In genomic region chr13:42039457-42039945, GRCh38 we compare ENCODE assay signal across 8 cellular contexts. TPM values are rescaled to one million over a fixed set of nuclear protein-coding genes. Genes with fewer than 3 reads are reported as not detected.
DNase-seq lines count a peak whose midpoint lies in the region; ATAC-seq and TF ChIP-seq lines count a peak whose summit lies in the region.

No MANE protein-coding gene starts in this region.

- peaks cover 33% of the 10 kb centered on the region for H3K4me1 Mint-ChIP-seq in stimulated activated naive CD8-positive, alpha-beta T cell treated with anti-CD3 and anti-CD28 coated beads, Interleukin-15, Interleukin-2, amounts not matched to agents 100 ng/mL and 50 ng/mL, for 24 hours (ENCODE audit: low read depth)

- intact Hi-C loops in upper lobe of right lung (cut with DNase I) = no loop called here

- H3K4me3 ChIP-seq in MG63 (peak overlapping the region; percentile 69), lung (peak overlapping the region; percentile 70), upper lobe of right lung (peak overlapping the region; percentile 75)

- H3K27ac ChIP-seq in lung (ENCODE audit: low read depth in 1 of 2, low read length in 1 of 2) = peak overlapping the region; percentile 97 to 99
- H3K27ac ChIP-seq in upper lobe of right lung = peak overlapping the region; percentile 94

- no peak for DNase-seq in stimulated activated naive CD8-positive, alpha-beta T cell treated with anti-CD3 and anti-CD28 coated beads, Interleukin-15, Interleukin-2, amounts not matched to agents 100 U/mL and 50 U/mL, for 24 hours
- DNase-seq in MG63 (no peak), cerebellar cortex (ENCODE audit: low spot score) (peak; percentile 68), lung (ENCODE audit: low spot score) (no peak), upper lobe of right lung (no peak)

- no peaks in the 10 kb centered on the region for H3K36me3 ChIP-seq in MG63
- H3K36me3 ChIP-seq in lung (ENCODE audit: control insufficient read depth in 2 of 2, insufficient read depth in 2 of 2, low read length in 2 of 2) = no peaks in the 10 kb centered on the region
- no peaks in the 10 kb centered on the region for H3K36me3 ChIP-seq in upper lobe of right lung

- peak overlapping the region; percentile 82 for H3K4me3 Mint-ChIP-seq in stimulated activated naive CD8-positive, alpha-beta T cell treated with anti-CD3 and anti-CD28 coated beads, Interleukin-15, Interleukin-2, amounts not matched to agents 100 ng/mL and 50 ng/mL, for 24 hours

- ATAC-seq in stimulated activated naive CD8-positive, alpha-beta T cell treated with anti-CD3 and anti-CD28 coated beads, Interleukin-15, Interleukin-2, amounts not matched to agents 100 U/mL and 50 U/mL, for 24 hours = no peak
- ATAC-seq in lung (ENCODE audit: insufficient read depth, low FRiP score) (no peak), upper lobe of right lung (no peak), GM19324 (IDR thresholded peaks at IDR 0.05; ENCODE audit: low FRiP score, unreplicated experiment) (no peak), HG03025 (IDR thresholded peaks at IDR 0.05; ENCODE audit: low FRiP score, unreplicated experiment) (no peak)

- peaks cover 7% of the 10 kb centered on the region for H3K36me3 Mint-ChIP-seq in stimulated activated naive CD8-positive, alpha-beta T cell treated with anti-CD3 and anti-CD28 coated beads, Interleukin-15, Interleukin-2, amounts not matched to agents 100 ng/mL and 50 ng/mL, for 24 hours (ENCODE audit: low read depth)

- no peaks in the 10 kb centered on the region for H3K27me3 ChIP-seq in MG63
- no peaks in the 10 kb centered on the region for H3K27me3 ChIP-seq in lung (ENCODE audit: control insufficient read depth, insufficient read depth)
- no peaks in the 10 kb centered on the region for H3K27me3 ChIP-seq in upper lobe of right lung

- H3K27ac Mint-ChIP-seq in stimulated activated naive CD8-positive, alpha-beta T cell treated with anti-CD3 and anti-CD28 coated beads, Interleukin-15, Interleukin-2, amounts not matched to agents 100 ng/mL and 50 ng/mL, for 24 hours = peak overlapping the region; percentile 78

- H3K9me3 ChIP-seq in MG63 = peaks cover 22% of the 10 kb centered on the region
- no peaks in the 10 kb centered on the region for H3K9me3 ChIP-seq in lung (ENCODE audit: control insufficient read depth in 2 of 2, insufficient read depth in 1 of 2, low read length in 1 of 2)
- H3K9me3 ChIP-seq in upper lobe of right lung = no peaks in the 10 kb centered on the region

- TF ChIP-seq CTCF in lung (IDR thresholded peaks at IDR 0.05; ENCODE audit: control extremely low read depth, extremely low read depth) = no peak
- TF ChIP-seq CTCF in upper lobe of right lung (IDR thresholded peaks at IDR 0.05) = no peak

- WGBS in lung, 2 donors = 7 to 17% methylated on average over 14 of the region's 14 CpGs

- H3K9me3 Mint-ChIP-seq in stimulated activated naive CD8-positive, alpha-beta T cell treated with anti-CD3 and anti-CD28 coated beads, Interleukin-15, Interleukin-2, amounts not matched to agents 100 ng/mL and 50 ng/mL, for 24 hours = peaks cover 13% of the 10 kb centered on the region

- H3K4me1 ChIP-seq in lung (ENCODE audit: control insufficient read depth in 2 of 2, insufficient read depth in 2 of 2, low read length in 2 of 2) (no peaks in the 10 kb centered on the region), upper lobe of right lung (no peaks in the 10 kb centered on the region)

- H3K27me3 Mint-ChIP-seq in stimulated activated naive CD8-positive, alpha-beta T cell treated with anti-CD3 and anti-CD28 coated beads, Interleukin-15, Interleukin-2, amounts not matched to agents 100 ng/mL and 50 ng/mL, for 24 hours = peaks cover 18% of the 10 kb centered on the region

RNA-seq across cellular contexts. Expression of gene DGKH, which starts 8.9 kb away (rescaled TPM):
- total RNA-seq in MG63 (2014; rRNA removed; shearing (Covaris generic); ENCODE audit: low replicate concordance) = 1.4 and 3.7 TPM in 2 replicates
- 10 to 100 TPM; 18.3 to 33.1 TPM for total RNA-seq in lung
- 1 to 10 TPM; 2.2 to 4.5 TPM for polyA plus RNA-seq in lung
- total RNA-seq in upper lobe of right lung = 21.3 TPM
